In the genomic region with DNA sequence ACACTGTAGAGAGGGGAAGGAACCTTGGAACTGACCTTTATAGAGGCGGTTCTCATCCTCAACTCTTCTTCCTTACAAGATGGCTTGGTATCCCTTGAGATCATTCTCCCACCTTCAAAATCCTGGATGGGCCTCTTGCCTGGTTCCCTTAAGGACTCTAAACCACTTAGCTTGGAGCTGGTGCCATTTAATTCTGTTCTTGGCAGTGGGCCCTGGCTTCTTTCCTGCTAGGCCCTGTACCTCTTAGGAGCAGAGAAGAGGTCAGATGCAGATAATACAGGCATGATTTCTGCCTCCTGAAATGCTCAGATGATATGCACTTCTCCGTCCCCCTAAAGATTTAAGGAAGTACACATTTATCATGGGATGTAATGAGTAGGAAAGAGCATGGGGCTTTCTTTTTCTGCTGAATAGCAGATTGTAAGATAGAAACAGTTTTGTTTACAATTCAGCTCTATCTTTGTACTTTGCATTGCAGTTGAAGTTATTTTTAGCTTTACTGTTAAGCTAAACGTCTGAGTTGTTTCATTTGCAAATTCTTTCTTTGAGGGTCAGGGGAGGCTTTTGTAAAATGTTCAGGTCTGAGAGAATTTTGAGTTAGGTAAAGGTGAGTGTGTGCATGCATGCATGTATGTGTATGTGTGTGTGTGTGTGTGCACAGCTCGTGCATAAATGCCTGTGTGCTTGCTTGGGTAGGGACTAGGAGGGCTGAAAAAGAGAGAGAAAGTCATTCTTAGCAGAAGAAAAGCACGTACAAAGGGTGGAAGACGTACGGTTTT, we compare ENCODE assay signal across 9 cellular contexts.
A peak's percentile ranks its signal among the peaks of the same experiment; 100 is the strongest.
DNase-seq lines count a peak whose midpoint lies in the region; ATAC-seq, FAIRE-seq and TF ChIP-seq lines count a peak whose summit lies in the region.
"Had no signal": no experiment of that assay in that cellular context is flagged by ENCODE, and none has a peak within 500 bp of the region (broad histone marks: within the 10 kb centered on the region; RNA-seq: fewer than 3 reads in every experiment).

No MANE protein-coding gene starts in this region.

- no peak for FAIRE-seq in astrocyte (lab: Jason Lieb, UNC)

- intact Hi-C loops in activated naive CD4-positive, alpha-beta T cell treated with anti-CD3 and anti-CD28 coated beads for 36 hours (cut with micrococcal nuclease) = no loop called here

- no peaks in the 10 kb centered on the region for H3K36me3 ChIP-seq in astrocyte (ENCODE audit: insufficient read depth, low read length)
- H3K36me3 ChIP-seq in muscle layer of colon (ENCODE audit: insufficient read depth, low read length) = no peaks in the 10 kb centered on the region

- H2AFZ ChIP-seq in astrocyte (ENCODE audit: low read depth, low read length) = no peak overlapping the region

- no peaks in the 10 kb centered on the region for H3K79me2 ChIP-seq in astrocyte (ENCODE audit: insufficient read depth, low read length)

- peaks cover 48% of the 10 kb centered on the region for H4K20me1 ChIP-seq in astrocyte (ENCODE audit: insufficient read depth, low read length)

- no peak overlapping the region for H3K27ac Mint-ChIP-seq in astrocyte (ENCODE audit: unreplicated experiment)
- H3K27ac Mint-ChIP-seq in activated naive CD4-positive, alpha-beta T cell treated with anti-CD3 and anti-CD28 coated beads for 36 hours = no peak overlapping the region
- H3K27ac Mint-ChIP-seq: activated naive CD8-positive, alpha-beta T cell had no signal

- H3K4me1 Mint-ChIP-seq in astrocyte (ENCODE audit: low read depth, unreplicated experiment) = peaks cover 17% of the 10 kb centered on the region
- peaks cover 9% of the 10 kb centered on the region for H3K4me1 Mint-ChIP-seq in activated naive CD4-positive, alpha-beta T cell treated with anti-CD3 and anti-CD28 coated beads for 36 hours (ENCODE audit: low read depth)

- CTCF ChIA-PET in activated naive CD4-positive, alpha-beta T cell treated with anti-CD3 and anti-CD28 coated beads for 36 hours (lab: Charles Lee) = interaction anchor here (0.6 kb wide), 1 partner anchor 68 kb away, joined by 3 read pairs; no protein-coding TSS in a partner anchor

- H3K9me3 Mint-ChIP-seq in astrocyte (ENCODE audit: unreplicated experiment) = no peaks in the 10 kb centered on the region
- no peaks in the 10 kb centered on the region for H3K9me3 Mint-ChIP-seq in activated naive CD4-positive, alpha-beta T cell treated with anti-CD3 and anti-CD28 coated beads for 36 hours

- H3K4me2 ChIP-seq in astrocyte (ENCODE audit: low read length) = peak overlapping the region; percentile 30

- ATAC-seq in HG03432 (IDR thresholded peaks at IDR 0.05; ENCODE audit: unreplicated experiment) (peak; percentile 36), GM18520 (IDR thresholded peaks at IDR 0.05; ENCODE audit: unreplicated experiment) (no peak), GM18909 (IDR thresholded peaks at IDR 0.05; ENCODE audit: poor library complexity, unreplicated experiment) (no peak)

- H3K27me3 Mint-ChIP-seq in astrocyte (ENCODE audit: low read depth, unreplicated experiment) = no peaks in the 10 kb centered on the region
- peaks cover 4% of the 10 kb centered on the region for H3K27me3 Mint-ChIP-seq in activated naive CD4-positive, alpha-beta T cell treated with anti-CD3 and anti-CD28 coated beads for 36 hours (ENCODE audit: low read depth)

- peaks cover 2% of the 10 kb centered on the region for H3K36me3 Mint-ChIP-seq in astrocyte (ENCODE audit: low read depth, unreplicated experiment)
- no peaks in the 10 kb centered on the region for H3K36me3 Mint-ChIP-seq in activated naive CD4-positive, alpha-beta T cell treated with anti-CD3 and anti-CD28 coated beads for 36 hours (ENCODE audit: low read depth)
- H3K36me3 Mint-ChIP-seq: activated naive CD8-positive, alpha-beta T cell had no signal

- H3K4me1 ChIP-seq in astrocyte (ENCODE audit: insufficient read depth, low read length) (peaks cover 6% of the 10 kb centered on the region), muscle layer of colon (ENCODE audit: insufficient read depth, low read length) (peaks cover 42% of the 10 kb centered on the region)

- no peaks in the 10 kb centered on the region for H3K27me3 ChIP-seq in astrocyte (ENCODE audit: insufficient read depth, low read length)
- no peaks in the 10 kb centered on the region for H3K27me3 ChIP-seq in muscle layer of colon (ENCODE audit: control insufficient read depth in 1 of 2, insufficient read depth in 2 of 2, low read length in 2 of 2)

- TF ChIP-seq CTCF in astrocyte (IDR thresholded peaks at IDR 0.05; ENCODE audit: insufficient read depth, low read depth, low read length) = no peak

- H3K9ac ChIP-seq in astrocyte (ENCODE audit: low read length) (no peak overlapping the region), muscle layer of colon (ENCODE audit: low read length) (no peak overlapping the region)

- H3K4me3 ChIP-seq in astrocyte (ENCODE audit: insufficient read depth, low read depth, low read length) = no peak overlapping the region
- H3K4me3 ChIP-seq in muscle layer of colon (ENCODE audit: low read depth in 1 of 2, low read length in 2 of 2) = peak overlapping the region in 1 of 2 donors; percentile 15

- H3K9me3 ChIP-seq in astrocyte (ENCODE audit: insufficient read depth, low read depth, low read length) (no peaks in the 10 kb centered on the region), muscle layer of colon (ENCODE audit: low read length) (no peaks in the 10 kb centered on the region)

- peak; percentile 96 for DNase-seq in DMS79 (lab: John Stamatoyannopoulos, UW)
- peak; percentile 16 for DNase-seq in astrocyte (ENCODE audit: low read depth)
- no peak for DNase-seq in activated CD4-positive, alpha-beta T cell treated with anti-CD3 and anti-CD28 coated beads, Interleukin-2, amount 50 U/mL, for 48 hours
- no peak for DNase-seq in activated naive CD4-positive, alpha-beta T cell treated with anti-CD3 and anti-CD28 coated beads for 36 hours

- H3K27ac ChIP-seq in astrocyte (ENCODE audit: low read depth, low read length) (no peak overlapping the region), muscle layer of colon (ENCODE audit: low read depth, low read length) (peak overlapping the region; percentile 50)

- H3K4me3 Mint-ChIP-seq in astrocyte (ENCODE audit: unreplicated experiment) = peak overlapping the region; percentile 30
- H3K4me3 Mint-ChIP-seq in activated naive CD4-positive, alpha-beta T cell treated with anti-CD3 and anti-CD28 coated beads for 36 hours = no peak overlapping the region
- H3K4me3 Mint-ChIP-seq: activated naive CD8-positive, alpha-beta T cell had no signal

Comparison
In these comparisons a context has a peak if more than half of its experiments do, and no peak if none do; other contexts are left out.
1. DNase-seq: peak in DMS79 (single experiment) and astrocyte (single experiment); none in activated CD4-positive, alpha-beta T cell treated with anti-CD3 and anti-CD28 coated beads, Interleukin-2, amount 50 U/mL, for 48 hours (0 of 2) and activated naive CD4-positive, alpha-beta T cell treated with anti-CD3 and anti-CD28 coated beads for 36 hours (single experiment).